Comparison of ENCODE assay signal across 19 cellular contexts in genomic region chr15:22885105-22885504, GRCh38.
"Had no signal": no experiment of that assay in that cellular context is flagged by ENCODE, and none has a peak within 500 bp of the region (broad histone marks: within the 10 kb centered on the region; RNA-seq: fewer than 3 reads in every experiment).

No MANE protein-coding gene starts in this region.

- DNase-seq: IMR-90, KG1, MG63, NCI-H1092, NCI-H1105 treated with DMSO at 0.1 percent for 48 hours, NCI-H1417 treated with DMSO at 0.1 percent for 48 hours, NCI-H146, NCI-H1694 treated with DMSO at 0.1 percent for 48 hours, NCI-H1930, NCI-H2081, NCI-H2107, NCI-H2227 treated with DMSO at 0.1 percent for 48 hours, NCI-H510A, NCI-H524 treated with DMSO at 0.1 percent for 48 hours, NCI-H774, RPMI8226, SIG-M5 had no signal

- H3K9me3 ChIP-seq: MG63, SJSA1 had no signal

- H3K27me3 ChIP-seq: MG63, SJSA1 had no signal

- H3K4me3 ChIP-seq: MG63, SJSA1, SK-N-MC had no signal

- H3K27ac ChIP-seq: SJSA1, SK-N-MC had no signal
